10 cellular contexts compared by ENCODE assay signal in the genomic region with DNA sequence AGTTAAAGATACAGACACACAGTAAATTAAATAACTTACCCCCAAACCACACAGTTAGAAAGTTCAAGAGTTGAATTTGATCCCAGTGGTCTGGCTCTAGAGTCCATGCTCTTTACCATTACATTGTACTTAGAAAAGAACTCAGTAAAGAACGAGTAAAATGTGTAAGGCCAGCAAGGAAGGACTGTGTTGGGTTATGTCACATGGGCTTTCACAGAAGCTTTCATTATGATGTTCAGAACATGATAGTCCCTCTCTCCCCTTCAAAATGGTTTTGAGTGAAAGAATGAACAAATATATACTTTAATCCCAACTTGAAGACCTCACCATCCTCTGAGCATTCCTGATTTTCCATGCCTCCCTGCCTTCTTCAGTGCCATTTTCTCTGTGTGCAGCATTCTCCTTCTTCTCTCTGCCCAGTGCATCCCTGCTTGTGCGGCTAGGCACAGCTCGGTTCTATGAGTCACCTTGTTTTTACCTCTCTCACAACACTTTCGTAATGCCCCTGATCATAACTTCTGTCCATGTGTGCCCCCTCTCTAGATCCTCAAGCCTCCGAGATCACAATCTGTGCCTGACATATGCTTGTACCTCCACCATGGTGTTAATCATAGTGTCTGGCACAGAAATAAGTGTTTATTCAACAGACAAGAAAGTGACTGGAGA. TPM values are rescaled to one million over a fixed set of nuclear protein-coding genes. Genes with fewer than 3 reads are reported as not detected.
A peak's percentile ranks its signal among the peaks of the same experiment; 100 is the strongest.
DNase-seq lines count a peak whose midpoint lies in the region; ATAC-seq, FAIRE-seq and TF ChIP-seq lines count a peak whose summit lies in the region.
"Had no signal": no experiment of that assay in that cellular context is flagged by ENCODE, and none has a peak within 500 bp of the region (broad histone marks: within the 10 kb centered on the region; RNA-seq: fewer than 3 reads in every experiment).

No MANE protein-coding gene starts in this region.

- peaks cover 0 to 2% (median 0%) of the 10 kb centered on the region in 8 donors for H3K9me3 Mint-ChIP-seq in CD4-positive, alpha-beta memory T cell
- H3K9me3 Mint-ChIP-seq in GM23338 (no peaks in the 10 kb centered on the region; the same call in 2 of the 3 replicates), mesothelial cell of epicardium (peaks cover 10% of the 10 kb centered on the region)

- peak overlapping the region in 7 of 8 donors; percentile 1 to 69 (median 38) for H3K4me3 Mint-ChIP-seq in CD4-positive, alpha-beta memory T cell
- H3K4me3 Mint-ChIP-seq in GM23338 (no peak overlapping the region), mesothelial cell of epicardium (no peak overlapping the region)
- H3K4me3 Mint-ChIP-seq: nephron had no signal

- H2AFZ ChIP-seq in GM23338, result no peak overlapping the region

- no peak overlapping the region for H3K27ac ChIP-seq in CD4-positive, alpha-beta memory T cell (ENCODE audit: low read depth, low read length)
- H3K27ac ChIP-seq in left lung (no peak overlapping the region), GM23338 (ENCODE audit: low read depth) (no peak overlapping the region)

- H3K27me3 Mint-ChIP-seq in CD4-positive, alpha-beta memory T cell, result no peaks in the 10 kb centered on the region
- peaks cover 3% of the 10 kb centered on the region for H3K27me3 Mint-ChIP-seq in GM23338 (ENCODE audit: insufficient read depth, low read depth, poor library complexity)
- H3K27me3 Mint-ChIP-seq in mesothelial cell of epicardium (ENCODE audit: low read depth), result peaks cover 18% of the 10 kb centered on the region

- CTCF ChIA-PET in CD4-positive, alpha-beta memory T cell (lab: Charles Lee; ENCODE audit: partially characterized antibody), result interaction anchor here (1.0 to 1.8 kb wide), 2 partner anchors 8 to 22 kb away, joined by 3 to 4 read pairs; partner anchors contain the start of gene RASGRP3

- peaks cover 0 to 3% of the 10 kb centered on the region in 2 donors for H3K36me3 Mint-ChIP-seq in CD4-positive, alpha-beta memory T cell
- H3K36me3 Mint-ChIP-seq in GM23338 (ENCODE audit: low read depth) (no peaks in the 10 kb centered on the region), mesothelial cell of epicardium (no peaks in the 10 kb centered on the region)

- H3K9me3 ChIP-seq in CD4-positive, alpha-beta memory T cell (ENCODE audit: control insufficient read depth in 1 of 2, low read length in 2 of 2), result no peaks in the 10 kb centered on the region
- H3K9me3 ChIP-seq in left lung, result no peaks in the 10 kb centered on the region

- 0 out of 2 replicates have a peak, but pooled peaks cover 12% of the 10 kb centered on the region for H3K9me2 ChIP-seq in GM23338 (ENCODE audit: insufficient read depth)

- no peak overlapping the region for H3K4me2 ChIP-seq in GM23338

- H3K4me3 ChIP-seq in CD4-positive, alpha-beta memory T cell (ENCODE audit: low read length in 2 of 2), result no peak overlapping the region
- H3K4me3 ChIP-seq in left lung, result no peak overlapping the region
- H3K4me3 ChIP-seq in GM23338, result no peak overlapping the region

- H3K4me1 Mint-ChIP-seq in CD4-positive, alpha-beta memory T cell, result peaks cover 26 to 50% (median 32%) of the 10 kb centered on the region in 4 donors
- H3K4me1 Mint-ChIP-seq in GM23338, result no peaks in the 10 kb centered on the region
- peaks cover 15% of the 10 kb centered on the region for H3K4me1 Mint-ChIP-seq in mesothelial cell of epicardium

- H3K4me1 ChIP-seq in CD4-positive, alpha-beta memory T cell (ENCODE audit: insufficient read depth, low read length), result peaks cover 29% of the 10 kb centered on the region
- peaks cover 9 to 27% of the 10 kb centered on the region in 2 donors for H3K4me1 ChIP-seq in left lung
- H3K4me1 ChIP-seq in GM23338 (ENCODE audit: insufficient read depth), result no peaks in the 10 kb centered on the region

- peak overlapping the region in 6 of 7 donors; percentile 23 to 78 (median 34) for H3K27ac Mint-ChIP-seq in CD4-positive, alpha-beta memory T cell
- no peak overlapping the region for H3K27ac Mint-ChIP-seq in GM23338
- no peak overlapping the region for H3K27ac Mint-ChIP-seq in mesothelial cell of epicardium

- peak; percentile 93 for FAIRE-seq in GM19239 (lab: Jason Lieb, UNC)

- no peaks in the 10 kb centered on the region for H3K79me2 ChIP-seq in GM23338 (replicated peaks; ENCODE audit: insufficient read depth)

- DNase-seq in CD4-positive, alpha-beta memory T cell, result no peak
- DNase-seq in GM19239 (ENCODE audit: insufficient read length, low spot score) (no peak), amniotic epithelial cell (ENCODE audit: low read depth) (peak; percentile 81), left lung (no peak), RKO (ENCODE audit: low spot score) (no peak), GM23338 (ENCODE audit: low spot score) (no peak), mesothelial cell of epicardium (ENCODE audit: low spot score in 2 of 2, unreplicated experiment in 2 of 2) (no peak)
- DNase-seq: T-helper 9 cell had no signal

- H3K36me3 ChIP-seq in CD4-positive, alpha-beta memory T cell (ENCODE audit: insufficient read depth, low read length), result no peaks in the 10 kb centered on the region
- H3K36me3 ChIP-seq in left lung (no peaks in the 10 kb centered on the region), GM23338 (ENCODE audit: insufficient read depth) (no peaks in the 10 kb centered on the region)

- TF ChIP-seq CTCF in left lung (IDR thresholded peaks at IDR 0.05) (no peak), GM23338 (conservative IDR thresholded peaks at IDR 0.05; ENCODE audit: low read depth in 2 of 2) (no peak), mesothelial cell of epicardium (IDR thresholded peaks at IDR 0.05; ENCODE audit: unreplicated experiment) (no peak)

- H3F3A ChIP-seq in GM23338 (replicated peaks; ENCODE audit: low read depth), result no peaks in the 10 kb centered on the region

- POLR2A ChIA-PET in CD4-positive, alpha-beta memory T cell (lab: Charles Lee; ENCODE audit: partially characterized antibody), result no interaction called here

- no peaks in the 10 kb centered on the region for H3K27me3 ChIP-seq in CD4-positive, alpha-beta memory T cell (ENCODE audit: insufficient read depth, low read length)
- H3K27me3 ChIP-seq in left lung, result no peaks in the 10 kb centered on the region
- no peaks in the 10 kb centered on the region for H3K27me3 ChIP-seq in GM23338 (ENCODE audit: insufficient read depth)

- intact Hi-C loops in CD4-positive, alpha-beta memory T cell (cut with micrococcal nuclease), result no loop called here
- intact Hi-C loops in left lung (cut with DNase I), result no loop called here

- no peaks in the 10 kb centered on the region for H4K20me1 ChIP-seq in GM23338 (replicated peaks; ENCODE audit: insufficient read depth)

- ATAC-seq in HG03354 (IDR thresholded peaks at IDR 0.05; ENCODE audit: poor library complexity, severe bottlenecking, unreplicated experiment) (peak; percentile 27), left lung (no peak), GM23338 (no peak)

RNA-seq across cellular contexts. Expression of gene RASGRP3, which starts 22.0 kb away (rescaled TPM):
- 1 to 10 TPM; 2.2 to 3.9 TPM for total RNA-seq in CD4-positive, alpha-beta memory T cell
- polyA plus RNA-seq in CD4-positive, alpha-beta memory T cell, result 1 to 10 TPM; 3.1 to 3.4 TPM
- total RNA-seq in left lung (10 to 100 TPM; 20.3 to 27.2 TPM), mesothelial cell of epicardium (0.58 to 0.75 TPM (median 0.66 TPM) in 3 replicates)
- 0.69 TPM in 1 of 2 replicates, not detected in the other for total RNA-seq in GM23338 (2014; rRNA removed; shearing (Covaris generic))
- 0.19 and 0.23 TPM in 2 replicates for polyA plus RNA-seq in GM23338 (2016; fragmentation: Nextera tagmentation; extraction: Ambion mirVana)

Comparison
In these comparisons a context has a peak if more than half of its experiments do, and no peak if none do; other contexts are left out.
1. H3K27ac Mint-ChIP-seq: peak in CD4-positive, alpha-beta memory T cell (6 of 7); none in GM23338 (single experiment) and mesothelial cell of epicardium (single experiment).
2. H3K4me3 Mint-ChIP-seq: peak in CD4-positive, alpha-beta memory T cell (7 of 8); none in GM23338 (single experiment) and mesothelial cell of epicardium (single experiment).
3. RNA of gene RASGRP3, which starts 22.0 kb away (total RNA-seq): 20.3 to 27.2 TPM in left lung; 2.2 to 3.9 TPM in CD4-positive, alpha-beta memory T cell, 0.69 TPM in GM23338 and 0.58 to 0.75 TPM in mesothelial cell of epicardium; every median in the first group is over 4 times any median in the second.